Comparison of ENCODE assay signal across 8 cellular contexts in genomic region chr7:151631968-151632749, GRCh38.
DNase-seq lines count a peak whose midpoint lies in the region; ATAC-seq and TF ChIP-seq lines count a peak whose summit lies in the region.

No MANE protein-coding gene starts in this region.

- DNase-seq in AG09309 (ENCODE audit: low read depth): no peak
- DNase-seq in NCI-H2196 (lab: John Stamatoyannopoulos, UW; ENCODE audit: unreplicated experiment): peak; percentile 79
- peak; percentile 89 to 90 for DNase-seq in activated CD4-positive, alpha-beta T cell treated with anti-CD3 and anti-CD28 coated beads for 4 hours
- peak; percentile 86 for DNase-seq in left lobe of liver (ENCODE audit: low spot score)
- DNase-seq in stimulated activated CD4-positive, alpha-beta T cell treated with anti-CD3 and anti-CD28 coated beads, Interleukin-2, amount 100 ng/mL, for 48 hours: peak; percentile 81 to 87

- no peak for TF ChIP-seq CTCF in AG09309 (IDR thresholded peaks at IDR 0.05; ENCODE audit: control insufficient read depth, insufficient read depth, low read depth, low read length, missing control alignments)

- H3K4me3 ChIP-seq in AG09309 (ENCODE audit: control insufficient read depth, low read depth, low read length): peak overlapping the region; percentile 68

- peak overlapping the region; percentile 91 for H3K27ac ChIP-seq in cingulate gyrus (ENCODE audit: low read depth, low read length)

- ATAC-seq in GM18861 (IDR thresholded peaks at IDR 0.05; ENCODE audit: unreplicated experiment) (peak; percentile 60), HG03064 (IDR thresholded peaks at IDR 0.05; ENCODE audit: low read depth, unreplicated experiment) (peak; percentile 65), left lobe of liver (peak; percentile 86)
